ENCODE assay signal across 1 cellular context in the genomic region with DNA sequence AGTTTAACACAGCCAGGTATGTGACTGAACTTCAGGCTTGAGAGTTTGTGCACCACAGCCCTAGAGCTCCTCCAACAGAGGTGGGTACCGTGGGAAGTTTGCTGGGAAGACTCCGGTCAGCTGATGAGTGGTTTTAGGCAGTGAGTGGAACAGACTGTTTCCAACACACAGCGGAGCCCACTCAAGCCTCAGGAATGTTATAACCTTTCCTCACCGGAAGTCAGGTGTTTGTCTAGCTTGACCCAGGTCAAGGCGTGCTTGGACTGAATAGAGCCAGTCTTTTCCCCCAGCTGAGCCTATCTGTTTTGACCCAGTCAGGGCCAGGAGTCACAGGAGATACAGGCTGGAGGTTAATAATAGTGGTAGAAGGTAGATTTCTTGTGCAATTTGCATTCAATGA.
TF ChIP-seq lines count a peak whose summit lies in the region.

No MANE protein-coding gene starts in this region.

TF ChIP-seq in HepG2, 621 proteins besides CTCF, POLR2A, EP300 and RAD21 (continued from another document and continues in another):
- TF ChIP-seq, protein P1, sequence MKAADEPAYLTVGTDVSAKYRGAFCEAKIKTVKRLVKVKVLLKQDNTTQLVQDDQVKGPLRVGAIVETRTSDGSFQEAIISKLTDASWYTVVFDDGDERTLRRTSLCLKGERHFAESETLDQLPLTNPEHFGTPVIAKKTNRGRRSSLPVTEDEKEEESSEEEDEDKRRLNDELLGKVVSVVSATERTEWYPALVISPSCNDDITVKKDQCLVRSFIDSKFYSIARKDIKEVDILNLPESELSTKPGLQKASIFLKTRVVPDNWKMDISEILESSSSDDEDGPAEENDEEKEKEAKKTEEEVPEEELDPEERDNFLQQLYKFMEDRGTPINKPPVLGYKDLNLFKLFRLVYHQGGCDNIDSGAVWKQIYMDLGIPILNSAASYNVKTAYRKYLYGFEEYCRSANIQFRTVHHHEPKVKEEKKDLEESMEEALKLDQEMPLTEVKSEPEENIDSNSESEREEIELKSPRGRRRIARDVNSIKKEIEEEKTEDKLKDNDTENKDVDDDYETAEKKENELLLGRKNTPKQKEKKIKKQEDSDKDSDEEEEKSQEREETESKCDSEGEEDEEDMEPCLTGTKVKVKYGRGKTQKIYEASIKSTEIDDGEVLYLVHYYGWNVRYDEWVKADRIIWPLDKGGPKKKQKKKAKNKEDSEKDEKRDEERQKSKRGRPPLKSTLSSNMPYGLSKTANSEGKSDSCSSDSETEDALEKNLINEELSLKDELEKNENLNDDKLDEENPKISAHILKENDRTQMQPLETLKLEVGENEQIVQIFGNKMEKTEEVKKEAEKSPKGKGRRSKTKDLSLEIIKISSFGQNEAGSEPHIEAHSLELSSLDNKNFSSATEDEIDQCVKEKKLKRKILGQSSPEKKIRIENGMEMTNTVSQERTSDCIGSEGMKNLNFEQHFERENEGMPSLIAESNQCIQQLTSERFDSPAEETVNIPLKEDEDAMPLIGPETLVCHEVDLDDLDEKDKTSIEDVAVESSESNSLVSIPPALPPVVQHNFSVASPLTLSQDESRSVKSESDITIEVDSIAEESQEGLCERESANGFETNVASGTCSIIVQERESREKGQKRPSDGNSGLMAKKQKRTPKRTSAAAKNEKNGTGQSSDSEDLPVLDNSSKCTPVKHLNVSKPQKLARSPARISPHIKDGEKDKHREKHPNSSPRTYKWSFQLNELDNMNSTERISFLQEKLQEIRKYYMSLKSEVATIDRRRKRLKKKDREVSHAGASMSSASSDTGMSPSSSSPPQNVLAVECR (CRISPR knock-in tag; IDR thresholded peaks at IDR 0.05; ENCODE audit: borderline replicate concordance): peak; percentile 56; the same call in 1 of the 2 replicates
- TF ChIP-seq, protein P2, sequence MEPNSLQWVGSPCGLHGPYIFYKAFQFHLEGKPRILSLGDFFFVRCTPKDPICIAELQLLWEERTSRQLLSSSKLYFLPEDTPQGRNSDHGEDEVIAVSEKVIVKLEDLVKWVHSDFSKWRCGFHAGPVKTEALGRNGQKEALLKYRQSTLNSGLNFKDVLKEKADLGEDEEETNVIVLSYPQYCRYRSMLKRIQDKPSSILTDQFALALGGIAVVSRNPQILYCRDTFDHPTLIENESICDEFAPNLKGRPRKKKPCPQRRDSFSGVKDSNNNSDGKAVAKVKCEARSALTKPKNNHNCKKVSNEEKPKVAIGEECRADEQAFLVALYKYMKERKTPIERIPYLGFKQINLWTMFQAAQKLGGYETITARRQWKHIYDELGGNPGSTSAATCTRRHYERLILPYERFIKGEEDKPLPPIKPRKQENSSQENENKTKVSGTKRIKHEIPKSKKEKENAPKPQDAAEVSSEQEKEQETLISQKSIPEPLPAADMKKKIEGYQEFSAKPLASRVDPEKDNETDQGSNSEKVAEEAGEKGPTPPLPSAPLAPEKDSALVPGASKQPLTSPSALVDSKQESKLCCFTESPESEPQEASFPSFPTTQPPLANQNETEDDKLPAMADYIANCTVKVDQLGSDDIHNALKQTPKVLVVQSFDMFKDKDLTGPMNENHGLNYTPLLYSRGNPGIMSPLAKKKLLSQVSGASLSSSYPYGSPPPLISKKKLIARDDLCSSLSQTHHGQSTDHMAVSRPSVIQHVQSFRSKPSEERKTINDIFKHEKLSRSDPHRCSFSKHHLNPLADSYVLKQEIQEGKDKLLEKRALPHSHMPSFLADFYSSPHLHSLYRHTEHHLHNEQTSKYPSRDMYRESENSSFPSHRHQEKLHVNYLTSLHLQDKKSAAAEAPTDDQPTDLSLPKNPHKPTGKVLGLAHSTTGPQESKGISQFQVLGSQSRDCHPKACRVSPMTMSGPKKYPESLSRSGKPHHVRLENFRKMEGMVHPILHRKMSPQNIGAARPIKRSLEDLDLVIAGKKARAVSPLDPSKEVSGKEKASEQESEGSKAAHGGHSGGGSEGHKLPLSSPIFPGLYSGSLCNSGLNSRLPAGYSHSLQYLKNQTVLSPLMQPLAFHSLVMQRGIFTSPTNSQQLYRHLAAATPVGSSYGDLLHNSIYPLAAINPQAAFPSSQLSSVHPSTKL (CRISPR knock-in tag; IDR thresholded peaks at IDR 0.05): peak; percentile 96
- TF ChIP-seq FOSL1 (CRISPR knock-in tag; IDR thresholded peaks at IDR 0.05; ENCODE audit: borderline replicate concordance) (peak; percentile 93), MYC (CRISPR knock-in tag; IDR thresholded peaks at IDR 0.05; ENCODE audit: borderline replicate concordance) (peak; percentile 64; the same call in 1 of the 2 replicates), ASH2L (IDR thresholded peaks at IDR 0.05; ENCODE audit: insufficient read length, low read depth, low read length) (peak; percentile 18), HDAC1 (CRISPR knock-in tag; IDR thresholded peaks at IDR 0.05) (peak; percentile 92), ZNF12 (CRISPR knock-in tag; IDR thresholded peaks at IDR 0.05) (no peak), HNRNPH1 (optimal IDR thresholded peaks at IDR 0.05; ENCODE audit: low read depth, low read length) (no peak), RXRA (CRISPR knock-in tag; IDR thresholded peaks at IDR 0.05) (peak; percentile 97), ONECUT2 (CRISPR knock-in tag; IDR thresholded peaks at IDR 0.05) (no peak), ZNF773 (CRISPR knock-in tag; IDR thresholded peaks at IDR 0.05; ENCODE audit: borderline replicate concordance) (no peak), ZNF839 (CRISPR knock-in tag; IDR thresholded peaks at IDR 0.05; ENCODE audit: borderline replicate concordance) (no peak), FLYWCH1 (CRISPR knock-in tag; IDR thresholded peaks at IDR 0.05) (no peak), ZNF772 (CRISPR knock-in tag; IDR thresholded peaks at IDR 0.05) (0 out of 2 replicates have a peak, but pooled peaks have one; percentile 52), ZNF614 (CRISPR knock-in tag; IDR thresholded peaks at IDR 0.05; ENCODE audit: borderline replicate concordance) (peak; percentile 62; the same call in 1 of the 2 replicates), RXRB (CRISPR knock-in tag; IDR thresholded peaks at IDR 0.05; ENCODE audit: borderline replicate concordance) (peak; percentile 97), NR2F6 (IDR thresholded peaks at IDR 0.05) (peak; percentile 99), NR2F6 (CRISPR knock-in tag; IDR thresholded peaks at IDR 0.05) (peak; percentile 99), FOXP1 (IDR thresholded peaks at IDR 0.05) (no peak), FOXP1 (CRISPR knock-in tag; IDR thresholded peaks at IDR 0.05) (peak; percentile 68), FOSL2 (CRISPR knock-in tag; IDR thresholded peaks at IDR 0.05) (peak; percentile 98), ZNF557 (CRISPR knock-in tag; IDR thresholded peaks at IDR 0.05) (0 out of 2 replicates have a peak, but pooled peaks have one; percentile 41), ELF3 (CRISPR knock-in tag; IDR thresholded peaks at IDR 0.05) (peak; percentile 80), CHD2 (IDR thresholded peaks at IDR 0.05; ENCODE audit: low read depth, low read length) (no peak), ZNF296 (CRISPR knock-in tag; conservative IDR thresholded peaks at IDR 0.05) (no peak), ZIK1 (CRISPR knock-in tag; IDR thresholded peaks at IDR 0.05; ENCODE audit: borderline replicate concordance, low read depth) (no peak), ZBTB7A (CRISPR knock-in tag; IDR thresholded peaks at IDR 0.05) (0 out of 2 replicates have a peak, but pooled peaks have one; percentile 51)
- TF ChIP-seq, protein P3, sequence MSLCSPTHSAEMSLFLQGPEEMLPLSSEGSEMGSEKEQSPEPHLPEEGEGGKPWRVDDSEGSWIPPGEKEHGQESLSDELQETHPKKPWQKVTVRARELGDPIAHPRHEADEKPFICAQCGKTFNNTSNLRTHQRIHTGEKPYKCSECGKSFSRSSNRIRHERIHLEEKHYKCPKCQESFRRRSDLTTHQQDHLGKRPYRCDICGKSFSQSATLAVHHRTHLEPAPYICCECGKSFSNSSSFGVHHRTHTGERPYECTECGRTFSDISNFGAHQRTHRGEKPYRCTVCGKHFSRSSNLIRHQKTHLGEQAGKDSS (CRISPR knock-in tag; IDR thresholded peaks at IDR 0.05; ENCODE audit: borderline replicate concordance, low read depth): peak; percentile 77; the same call in 1 of the 2 replicates
- TF ChIP-seq, protein P4, sequence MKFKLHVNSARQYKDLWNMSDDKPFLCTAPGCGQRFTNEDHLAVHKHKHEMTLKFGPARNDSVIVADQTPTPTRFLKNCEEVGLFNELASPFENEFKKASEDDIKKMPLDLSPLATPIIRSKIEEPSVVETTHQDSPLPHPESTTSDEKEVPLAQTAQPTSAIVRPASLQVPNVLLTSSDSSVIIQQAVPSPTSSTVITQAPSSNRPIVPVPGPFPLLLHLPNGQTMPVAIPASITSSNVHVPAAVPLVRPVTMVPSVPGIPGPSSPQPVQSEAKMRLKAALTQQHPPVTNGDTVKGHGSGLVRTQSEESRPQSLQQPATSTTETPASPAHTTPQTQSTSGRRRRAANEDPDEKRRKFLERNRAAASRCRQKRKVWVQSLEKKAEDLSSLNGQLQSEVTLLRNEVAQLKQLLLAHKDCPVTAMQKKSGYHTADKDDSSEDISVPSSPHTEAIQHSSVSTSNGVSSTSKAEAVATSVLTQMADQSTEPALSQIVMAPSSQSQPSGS (CRISPR knock-in tag; IDR thresholded peaks at IDR 0.05): peak; percentile 53; the same call in 1 of the 2 replicates
- TF ChIP-seq, protein P5, sequence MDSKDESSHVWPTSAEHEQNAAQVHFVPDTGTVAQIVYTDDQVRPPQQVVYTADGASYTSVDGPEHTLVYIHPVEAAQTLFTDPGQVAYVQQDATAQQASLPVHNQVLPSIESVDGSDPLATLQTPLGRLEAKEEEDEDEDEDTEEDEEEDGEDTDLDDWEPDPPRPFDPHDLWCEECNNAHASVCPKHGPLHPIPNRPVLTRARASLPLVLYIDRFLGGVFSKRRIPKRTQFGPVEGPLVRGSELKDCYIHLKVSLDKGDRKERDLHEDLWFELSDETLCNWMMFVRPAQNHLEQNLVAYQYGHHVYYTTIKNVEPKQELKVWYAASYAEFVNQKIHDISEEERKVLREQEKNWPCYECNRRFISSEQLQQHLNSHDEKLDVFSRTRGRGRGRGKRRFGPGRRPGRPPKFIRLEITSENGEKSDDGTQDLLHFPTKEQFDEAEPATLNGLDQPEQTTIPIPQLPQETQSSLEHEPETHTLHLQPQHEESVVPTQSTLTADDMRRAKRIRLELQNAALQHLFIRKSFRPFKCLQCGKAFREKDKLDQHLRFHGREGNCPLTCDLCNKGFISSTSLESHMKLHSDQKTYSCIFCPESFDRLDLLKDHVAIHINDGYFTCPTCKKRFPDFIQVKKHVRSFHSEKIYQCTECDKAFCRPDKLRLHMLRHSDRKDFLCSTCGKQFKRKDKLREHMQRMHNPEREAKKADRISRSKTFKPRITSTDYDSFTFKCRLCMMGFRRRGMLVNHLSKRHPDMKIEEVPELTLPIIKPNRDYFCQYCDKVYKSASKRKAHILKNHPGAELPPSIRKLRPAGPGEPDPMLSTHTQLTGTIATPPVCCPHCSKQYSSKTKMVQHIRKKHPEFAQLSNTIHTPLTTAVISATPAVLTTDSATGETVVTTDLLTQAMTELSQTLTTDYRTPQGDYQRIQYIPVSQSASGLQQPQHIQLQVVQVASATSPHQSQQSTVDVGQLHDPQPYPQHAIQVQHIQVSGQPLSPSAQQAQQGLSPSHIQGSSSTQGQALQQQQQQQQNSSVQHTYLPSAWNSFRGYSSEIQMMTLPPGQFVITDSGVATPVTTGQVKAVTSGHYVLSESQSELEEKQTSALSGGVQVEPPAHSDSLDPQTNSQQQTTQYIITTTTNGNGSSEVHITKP (CRISPR knock-in tag; IDR thresholded peaks at IDR 0.05; ENCODE audit: low read depth): 0 out of 2 replicates have a peak, but pooled peaks have one; percentile 29
- TF ChIP-seq, protein P6, sequence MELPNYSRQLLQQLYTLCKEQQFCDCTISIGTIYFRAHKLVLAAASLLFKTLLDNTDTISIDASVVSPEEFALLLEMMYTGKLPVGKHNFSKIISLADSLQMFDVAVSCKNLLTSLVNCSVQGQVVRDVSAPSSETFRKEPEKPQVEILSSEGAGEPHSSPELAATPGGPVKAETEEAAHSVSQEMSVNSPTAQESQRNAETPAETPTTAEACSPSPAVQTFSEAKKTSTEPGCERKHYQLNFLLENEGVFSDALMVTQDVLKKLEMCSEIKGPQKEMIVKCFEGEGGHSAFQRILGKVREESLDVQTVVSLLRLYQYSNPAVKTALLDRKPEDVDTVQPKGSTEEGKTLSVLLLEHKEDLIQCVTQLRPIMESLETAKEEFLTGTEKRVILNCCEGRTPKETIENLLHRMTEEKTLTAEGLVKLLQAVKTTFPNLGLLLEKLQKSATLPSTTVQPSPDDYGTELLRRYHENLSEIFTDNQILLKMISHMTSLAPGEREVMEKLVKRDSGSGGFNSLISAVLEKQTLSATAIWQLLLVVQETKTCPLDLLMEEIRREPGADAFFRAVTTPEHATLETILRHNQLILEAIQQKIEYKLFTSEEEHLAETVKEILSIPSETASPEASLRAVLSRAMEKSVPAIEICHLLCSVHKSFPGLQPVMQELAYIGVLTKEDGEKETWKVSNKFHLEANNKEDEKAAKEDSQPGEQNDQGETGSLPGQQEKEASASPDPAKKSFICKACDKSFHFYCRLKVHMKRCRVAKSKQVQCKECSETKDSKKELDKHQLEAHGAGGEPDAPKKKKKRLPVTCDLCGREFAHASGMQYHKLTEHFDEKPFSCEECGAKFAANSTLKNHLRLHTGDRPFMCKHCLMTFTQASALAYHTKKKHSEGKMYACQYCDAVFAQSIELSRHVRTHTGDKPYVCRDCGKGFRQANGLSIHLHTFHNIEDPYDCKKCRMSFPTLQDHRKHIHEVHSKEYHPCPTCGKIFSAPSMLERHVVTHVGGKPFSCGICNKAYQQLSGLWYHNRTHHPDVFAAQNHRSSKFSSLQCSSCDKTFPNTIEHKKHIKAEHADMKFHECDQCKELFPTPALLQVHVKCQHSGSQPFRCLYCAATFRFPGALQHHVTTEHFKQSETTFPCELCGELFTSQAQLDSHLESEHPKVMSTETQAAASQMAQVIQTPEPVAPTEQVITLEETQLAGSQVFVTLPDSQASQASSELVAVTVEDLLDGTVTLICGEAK (IDR thresholded peaks at IDR 0.05): no peak
- TF ChIP-seq, protein P6 (CRISPR knock-in tag; IDR thresholded peaks at IDR 0.05): 0 out of 2 replicates have a peak, but pooled peaks have one; percentile 43
